ENCODE assay signal across 21 cellular contexts in genomic region chr3:132709761-132710160, GRCh38.
"Had no signal": no experiment of that assay in that cellular context is flagged by ENCODE, and none has a peak within 500 bp of the region (broad histone marks: within the 10 kb centered on the region; RNA-seq: fewer than 3 reads in every experiment).

No MANE protein-coding gene starts in this region.

- H3K27me3 ChIP-seq: gastroesophageal sphincter, tibial artery, upper lobe of right lung, vagina had no signal

- DNase-seq: effector CD4-positive, alpha-beta T cell; endodermal cell; erythroblast; glutamatergic neuron; left colon; left ventricle myocardium superior; mesenchymal stem cell; midbrain; naive B cell; posterior cingulate gyrus; stimulated activated CD4-positive, alpha-beta T cell treated with anti-CD3 and anti-CD28 coated beads, Interleukin-4, amount 100 ng/mL, for 1 hour; stimulated activated CD8-positive, alpha-beta memory T cell treated with anti-CD3 and anti-CD28 coated beads, Interleukin-4, amount 100 ng/mL, for 48 hours; stimulated activated naive CD8-positive, alpha-beta T cell treated with anti-CD3 and anti-CD28 coated beads, Interleukin-15, Interleukin-2, amounts not matched to agents 100 U/mL and 50 U/mL, for 24 hours; tibial artery; upper lobe of right lung had no signal

- H3K4me3 ChIP-seq: coronary artery, gastroesophageal sphincter, lung, smooth muscle cell, tibial artery, upper lobe of right lung, vagina had no signal

- FAIRE-seq: endothelial cell of umbilical vein had no signal

- H3K4me2 ChIP-seq: smooth muscle cell had no signal

- H3K9me3 ChIP-seq: gastroesophageal sphincter, tibial artery, upper lobe of right lung, vagina had no signal

- H3K27ac ChIP-seq: coronary artery, gastroesophageal sphincter, tibial artery, upper lobe of right lung, vagina had no signal

- H3K4me1 ChIP-seq: gastroesophageal sphincter, tibial artery, upper lobe of right lung, vagina had no signal
